Comparison of ENCODE assay signal across 13 cellular contexts in genomic region chr22:42686756-42687491, GRCh38. TPM values are rescaled to one million over a fixed set of nuclear protein-coding genes. Genes with fewer than 3 reads are reported as not detected.
A peak's percentile ranks its signal among the peaks of the same experiment; 100 is the strongest.
DNase-seq lines count a peak whose midpoint lies in the region; ATAC-seq and TF ChIP-seq lines count a peak whose summit lies in the region.
"Had no signal": no experiment of that assay in that cellular context is flagged by ENCODE, and none has a peak within 500 bp of the region (broad histone marks: within the 10 kb centered on the region; RNA-seq: fewer than 3 reads in every experiment).

No MANE protein-coding gene starts in this region.

- no peaks in the 10 kb centered on the region for H3K9me3 Mint-ChIP-seq in nephron progenitor cell
- H3K9me3 Mint-ChIP-seq: activated T-cell treated with anti-CD3 and anti-CD28 coated beads, Interleukin-2, amount 50 U/mL, for 72 hours; naive thymus-derived CD8-positive, alpha-beta T cell had no signal

- H3K27ac Mint-ChIP-seq in nephron progenitor cell: peak overlapping the region; percentile 30
- H3K27ac Mint-ChIP-seq: activated T-cell treated with anti-CD3 and anti-CD28 coated beads, Interleukin-2, amount 50 U/mL, for 72 hours had no signal

- peaks cover under 1% of the 10 kb centered on the region for H3K27me3 Mint-ChIP-seq in nephron progenitor cell (ENCODE audit: low read depth, poor library complexity)

- peaks cover 24% of the 10 kb centered on the region for H3K4me1 ChIP-seq in OCI-LY3 (ENCODE audit: low read length)
- H3K4me1 ChIP-seq in duodenal mucosa (ENCODE audit: control insufficient read depth in 1 of 2, insufficient read depth in 2 of 2, low read length in 2 of 2): peaks cover 41 to 42% of the 10 kb centered on the region in 2 donors
- peaks cover 0 to 86% (median 45%) of the 10 kb centered on the region in 4 donors for H3K4me1 ChIP-seq in tibial nerve

- H3K36me3 Mint-ChIP-seq in nephron progenitor cell (ENCODE audit: low read depth): no peaks in the 10 kb centered on the region
- H3K36me3 Mint-ChIP-seq: naive thymus-derived CD8-positive, alpha-beta T cell had no signal

- H3K9me3 ChIP-seq in OCI-LY3 (ENCODE audit: insufficient read depth, low read length) (no peaks in the 10 kb centered on the region), duodenal mucosa (ENCODE audit: control insufficient read depth in 1 of 2, low read length in 2 of 2) (no peaks in the 10 kb centered on the region), tibial nerve (no peaks in the 10 kb centered on the region)

- H2AFZ ChIP-seq in OCI-LY3 (ENCODE audit: low read depth, low read length): 0 out of 2 replicates have a peak overlapping the region, but pooled peaks have one; percentile 26

- no peaks in the 10 kb centered on the region for H4K20me1 ChIP-seq in OCI-LY3 (ENCODE audit: insufficient read depth, low read length)

- H3K9ac ChIP-seq in OCI-LY3 (ENCODE audit: low read length): no peak overlapping the region
- H3K9ac ChIP-seq in duodenal mucosa (ENCODE audit: low read depth in 1 of 2, low read length in 2 of 2): no peak overlapping the region

- TF ChIP-seq CTCF in OCI-LY3 (IDR thresholded peaks at IDR 0.05; ENCODE audit: low read depth, low read length): no peak
- TF ChIP-seq CTCF in nephron progenitor cell (IDR thresholded peaks at IDR 0.05): no peak
- no peak for TF ChIP-seq CTCF in tibial nerve (IDR thresholded peaks at IDR 0.05)

- H3K27ac ChIP-seq in OCI-LY3 (ENCODE audit: low read length) (no peak overlapping the region), duodenal mucosa (ENCODE audit: low read depth, low read length) (peak overlapping the region; percentile 56), tibial nerve (peak overlapping the region; percentile 31 to 88 (median 75))
- H3K27ac ChIP-seq: SK-N-MC had no signal

- H3K4me3 ChIP-seq in OCI-LY3 (ENCODE audit: low read length) (no peak overlapping the region), duodenal mucosa (ENCODE audit: low read depth in 1 of 2, low read length in 2 of 2) (no peak overlapping the region), tibial nerve (no peak overlapping the region)
- H3K4me3 ChIP-seq: SK-N-MC had no signal

- DNase-seq in nephron progenitor cell (no peak), tibial nerve (ENCODE audit: low spot score in 2 of 2) (no peak), AG20443 (ENCODE audit: low spot score) (no peak)
- no peak for DNase-seq in activated T-cell treated with anti-CD3 and anti-CD28 coated beads, Interleukin-2, amount 50 U/mL, for 1 hour
- DNase-seq: activated CD4-positive, CD25-positive, alpha-beta regulatory T cell treated with anti-CD3 and anti-CD28 coated beads, Interleukin-2, amount 50 U/mL, for 72 hours; activated T-cell treated with anti-CD3 and anti-CD28 coated beads, Interleukin-2, amount 50 U/mL, for 72 hours; caudate nucleus; naive thymus-derived CD8-positive, alpha-beta T cell; stimulated activated CD8-positive, alpha-beta memory T cell treated with anti-CD3 and anti-CD28 coated beads, Interleukin-4, amount 100 ng/mL, for 48 hours had no signal

- ATAC-seq in HG02870 (IDR thresholded peaks at IDR 0.05; ENCODE audit: unreplicated experiment): no peak
- ATAC-seq: activated T-cell treated with anti-CD3 and anti-CD28 coated beads, Interleukin-2, amount 50 U/mL, for 72 hours; naive thymus-derived CD8-positive, alpha-beta T cell had no signal

- H3K4me1 Mint-ChIP-seq in nephron progenitor cell: peaks cover 56% of the 10 kb centered on the region

- H3K36me3 ChIP-seq in OCI-LY3 (replicated peaks; ENCODE audit: low read depth, low read length) (no peaks in the 10 kb centered on the region), duodenal mucosa (ENCODE audit: control insufficient read depth in 1 of 2, insufficient read depth in 2 of 2, low read length in 2 of 2) (no peaks in the 10 kb centered on the region), tibial nerve (peaks cover 0 to 3% (median 0%) of the 10 kb centered on the region in 3 donors)

- H3K79me2 ChIP-seq in OCI-LY3 (ENCODE audit: low read length): no peaks in the 10 kb centered on the region

- TF ChIP-seq EP300 in tibial nerve (IDR thresholded peaks at IDR 0.05): no peak

- no peak overlapping the region for H3K4me2 ChIP-seq in OCI-LY3 (ENCODE audit: low read length)

- H3K4me3 Mint-ChIP-seq in nephron progenitor cell: no peak overlapping the region
- H3K4me3 Mint-ChIP-seq: activated T-cell treated with anti-CD3 and anti-CD28 coated beads, Interleukin-2, amount 50 U/mL, for 72 hours; naive thymus-derived CD8-positive, alpha-beta T cell had no signal

- WGBS in tibial nerve, 2 donors: 89 to 91% methylated on average over 14 of the region's 14 CpGs

- H3K27me3 ChIP-seq in OCI-LY3 (ENCODE audit: low read depth, low read length) (peaks cover 5% of the 10 kb centered on the region), duodenal mucosa (ENCODE audit: control insufficient read depth in 1 of 2, insufficient read depth in 2 of 2, low read length in 2 of 2) (no peaks in the 10 kb centered on the region), tibial nerve (no peaks in the 10 kb centered on the region)

- no peak for TF ChIP-seq POLR2A in tibial nerve (IDR thresholded peaks at IDR 0.05)

RNA-seq across cellular contexts. Expression of gene A4GALT, which starts 33.7 kb away (rescaled TPM):
- total RNA-seq in tibial nerve: 100 to 1,000 TPM in 2 of 4 donors, 10 to 100 TPM in 2; 73.0 to 146 (median 99.0) TPM
- total RNA-seq: naive thymus-derived CD8-positive, alpha-beta T cell had no signal

RNA-seq across cellular contexts. Expression of gene CYB5R3, which starts 37.7 kb away (rescaled TPM):
- total RNA-seq in tibial nerve: 100 to 1,000 TPM; 134 to 200 (median 176) TPM

RNA-seq across cellular contexts. Expression of gene ATP5MGL, which starts 46.5 kb away (rescaled TPM):
- total RNA-seq in tibial nerve: 1 to 10 TPM in 1 of 4 donors, not detected in 3; 2.7 TPM
